In genomic region chr2:55425449-55425848, GRCh38 we compare ENCODE assay signal across 12 cellular contexts. TPM values are rescaled to one million over a fixed set of nuclear protein-coding genes. Genes with fewer than 3 reads are reported as not detected.
DNase-seq lines count a peak whose midpoint lies in the region; ATAC-seq and TF ChIP-seq lines count a peak whose summit lies in the region.
"Had no signal": no experiment of that assay in that cellular context is flagged by ENCODE, and none has a peak within 500 bp of the region (broad histone marks: within the 10 kb centered on the region; RNA-seq: fewer than 3 reads in every experiment).

No MANE protein-coding gene starts in this region.

- no peaks in the 10 kb centered on the region for H3F3A ChIP-seq in neural progenitor cell (ENCODE audit: low read depth)

- H3K4me3 ChIP-seq in neural progenitor cell = no peak overlapping the region

- no peak for TF ChIP-seq CTCF in neural progenitor cell (IDR thresholded peaks at IDR 0.05)

- no peaks in the 10 kb centered on the region for H3K27me3 ChIP-seq in neural progenitor cell

- H3K9me3 ChIP-seq in neural progenitor cell (ENCODE audit: low read depth) = no peaks in the 10 kb centered on the region

- DNase-seq in EH (ENCODE audit: low read depth) (peak; percentile 92), NOMO-1 (lab: John Stamatoyannopoulos, UW; ENCODE audit: unreplicated experiment in 2 of 2) (peak; percentile 53 to 96), neural progenitor cell (ENCODE audit: low spot score) (no peak), UCSD-AML1 (lab: John Stamatoyannopoulos, UW; ENCODE audit: unreplicated experiment) (no peak), T-helper 1 cell (no peak)
- no peak for DNase-seq in activated CD4-positive, alpha-beta T cell treated with anti-CD3 and anti-CD28 coated beads for 36 hours
- DNase-seq: activated naive CD4-positive, alpha-beta T cell treated with anti-CD3 and anti-CD28 coated beads, Interleukin-2, amount 50 U/mL, for 16 hours; head of caudate nucleus; NCI-H2029 treated with DMSO at 0.1 percent for 48 hours; nucleus accumbens had no signal

- peaks cover 59% of the 10 kb centered on the region for H3K4me1 Mint-ChIP-seq in dendritic cell treated with granulocyte-macrophage colony-stimulating factor and Interleukin-4, amounts not matched to agents 40 ng/mL and 50 ng/mL, for 4 days (ENCODE audit: low read depth)
- peaks cover 6% of the 10 kb centered on the region for H3K4me1 Mint-ChIP-seq in neural progenitor cell
- peaks cover 8% of the 10 kb centered on the region for H3K4me1 Mint-ChIP-seq in activated CD4-positive, alpha-beta T cell treated with anti-CD3 and anti-CD28 coated beads for 36 hours

- ATAC-seq in GM18520 (IDR thresholded peaks at IDR 0.05; ENCODE audit: unreplicated experiment) = no peak
- no peak for ATAC-seq in activated CD4-positive, alpha-beta T cell treated with anti-CD3 and anti-CD28 coated beads for 36 hours

- intact Hi-C loops in dendritic cell treated with granulocyte-macrophage colony-stimulating factor and Interleukin-4, amounts not matched to agents 40 ng/mL and 50 ng/mL, for 4 days (cut with micrococcal nuclease) = no loop called here
- intact Hi-C loops in activated CD4-positive, alpha-beta T cell treated with anti-CD3 and anti-CD28 coated beads for 36 hours (cut with DNase I, micrococcal nuclease) = no loop called here

- no peak overlapping the region for H3K27ac ChIP-seq in neural progenitor cell

- POLR2A ChIA-PET in activated CD4-positive, alpha-beta T cell treated with anti-CD3 and anti-CD28 coated beads for 36 hours (lab: Charles Lee) = no interaction called here

- peak overlapping the region; percentile 77 for H2AFZ ChIP-seq in neural progenitor cell (replicated peaks)

- no peaks in the 10 kb centered on the region for H3K9me3 Mint-ChIP-seq in dendritic cell treated with granulocyte-macrophage colony-stimulating factor and Interleukin-4, amounts not matched to agents 40 ng/mL and 50 ng/mL, for 4 days
- no peaks in the 10 kb centered on the region for H3K9me3 Mint-ChIP-seq in neural progenitor cell
- H3K9me3 Mint-ChIP-seq in activated CD4-positive, alpha-beta T cell treated with anti-CD3 and anti-CD28 coated beads for 36 hours (ENCODE audit: low read depth) = no peaks in the 10 kb centered on the region

- H3K27me3 Mint-ChIP-seq in dendritic cell treated with granulocyte-macrophage colony-stimulating factor and Interleukin-4, amounts not matched to agents 40 ng/mL and 50 ng/mL, for 4 days = no peaks in the 10 kb centered on the region
- H3K27me3 Mint-ChIP-seq in neural progenitor cell (ENCODE audit: insufficient read depth, low read depth) = peaks cover 2% of the 10 kb centered on the region
- peaks cover 6% of the 10 kb centered on the region for H3K27me3 Mint-ChIP-seq in activated CD4-positive, alpha-beta T cell treated with anti-CD3 and anti-CD28 coated beads for 36 hours

- peak overlapping the region; percentile 76 for H3K27ac Mint-ChIP-seq in dendritic cell treated with granulocyte-macrophage colony-stimulating factor and Interleukin-4, amounts not matched to agents 40 ng/mL and 50 ng/mL, for 4 days
- no peak overlapping the region for H3K27ac Mint-ChIP-seq in neural progenitor cell
- no peak overlapping the region for H3K27ac Mint-ChIP-seq in activated CD4-positive, alpha-beta T cell treated with anti-CD3 and anti-CD28 coated beads for 36 hours

- H3K4me1 ChIP-seq in neural progenitor cell = peaks cover 2% of the 10 kb centered on the region

- no peaks in the 10 kb centered on the region for H3K36me3 ChIP-seq in neural progenitor cell

- H3K4me3 Mint-ChIP-seq in dendritic cell treated with granulocyte-macrophage colony-stimulating factor and Interleukin-4, amounts not matched to agents 40 ng/mL and 50 ng/mL, for 4 days = peak overlapping the region; percentile 49
- no peak overlapping the region for H3K4me3 Mint-ChIP-seq in neural progenitor cell
- H3K4me3 Mint-ChIP-seq in activated CD4-positive, alpha-beta T cell treated with anti-CD3 and anti-CD28 coated beads for 36 hours = no peak overlapping the region

- no peaks in the 10 kb centered on the region for H4K20me1 ChIP-seq in neural progenitor cell (ENCODE audit: low read depth)

- CTCF ChIA-PET in activated CD4-positive, alpha-beta T cell treated with anti-CD3 and anti-CD28 coated beads for 36 hours (lab: Charles Lee) = interaction anchor here (0.6 kb wide), 1 partner anchor 11 kb away, joined by 3 read pairs; no protein-coding TSS in a partner anchor

- no peak overlapping the region for H3K4me2 ChIP-seq in neural progenitor cell

- no peaks in the 10 kb centered on the region for H3K36me3 Mint-ChIP-seq in dendritic cell treated with granulocyte-macrophage colony-stimulating factor and Interleukin-4, amounts not matched to agents 40 ng/mL and 50 ng/mL, for 4 days (ENCODE audit: low read depth)
- H3K36me3 Mint-ChIP-seq in neural progenitor cell = no peaks in the 10 kb centered on the region
- H3K36me3 Mint-ChIP-seq in activated CD4-positive, alpha-beta T cell treated with anti-CD3 and anti-CD28 coated beads for 36 hours (ENCODE audit: low read depth) = no peaks in the 10 kb centered on the region

- H3K9ac ChIP-seq in neural progenitor cell = no peak overlapping the region

- H3K79me2 ChIP-seq in neural progenitor cell (ENCODE audit: low read depth) = no peaks in the 10 kb centered on the region

RNA-seq across cellular contexts. Expression of gene CCDC88A, which starts 5.8 kb away (rescaled TPM):
- total RNA-seq in neural progenitor cell (ENCODE audit: low replicate concordance) = 123 and 182 TPM in 2 replicates
- total RNA-seq in activated CD4-positive, alpha-beta T cell treated with anti-CD3 and anti-CD28 coated beads for 36 hours = 10 to 100 TPM; 10.1 to 11.3 TPM

Comparison
In these comparisons a context has a peak if more than half of its experiments do, and no peak if none do; other contexts are left out.
1. DNase-seq: peak in EH (single experiment) and NOMO-1 (2 of 2); none in neural progenitor cell (single experiment), UCSD-AML1 (single experiment), T-helper 1 cell (0 of 5) and activated CD4-positive, alpha-beta T cell treated with anti-CD3 and anti-CD28 coated beads for 36 hours (single experiment).
2. RNA of gene CCDC88A, which starts 5.8 kb away (total RNA-seq): 123 to 182 TPM in neural progenitor cell; 10.1 to 11.3 TPM in activated CD4-positive, alpha-beta T cell treated with anti-CD3 and anti-CD28 coated beads for 36 hours; every median in the first group is over 10 times any median in the second.